In the genomic region with DNA sequence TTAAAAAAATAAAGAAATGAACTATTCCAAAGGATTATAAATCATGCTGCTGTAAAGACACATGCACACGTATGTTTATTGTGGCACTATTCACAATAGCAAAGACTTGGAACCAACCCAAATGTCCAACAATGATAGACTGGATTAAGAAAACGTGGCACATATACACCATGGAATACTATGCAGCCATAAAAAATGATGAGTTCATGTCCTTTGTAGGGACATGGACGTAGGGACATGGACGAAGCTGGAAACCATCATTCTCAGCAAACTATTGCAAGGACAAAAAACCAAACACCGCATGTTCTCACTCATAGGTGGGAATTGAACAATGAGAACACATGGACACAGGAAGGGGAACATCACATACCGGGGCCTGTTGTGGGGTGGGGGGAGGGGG, we compare ENCODE assay signal across 1 cellular context.
TF ChIP-seq lines count a peak whose summit lies in the region.
"Not testable (repeated sequence)": the region's sequence is repeated elsewhere in the genome, so short reads cannot be mapped to it uniquely, and the experiment has no call there.

No MANE protein-coding gene starts in this region.

- TF ChIP-seq CTCF in HEK293 (tag by site-specific recombination; IDR thresholded peaks at IDR 0.05): not testable (repeated sequence)

- CTCF ChIA-PET in HEK293 (lab: Yijun Ruan, JAX): not testable (repeated sequence)

- not testable (repeated sequence) for H3K4me1 ChIP-seq in HEK293 (ENCODE audit: control insufficient read depth, insufficient read depth, low read length)

- not testable (repeated sequence) for H3K27ac ChIP-seq in HEK293 (ENCODE audit: extremely low read depth, low read depth, low read length)

- POLR2A ChIA-PET in HEK293 (lab: Yijun Ruan, JAX): not testable (repeated sequence)

- H3K4me3 ChIP-seq in HEK293 (ENCODE audit: low read depth, low read length): not testable (repeated sequence)

- not testable (repeated sequence) for H3K9me3 ChIP-seq in HEK293 (ENCODE audit: control insufficient read depth, insufficient read depth, low read depth, low read length)

- not testable (repeated sequence) for H3K36me3 ChIP-seq in HEK293 (ENCODE audit: control insufficient read depth in 2 of 2, insufficient read depth in 1 of 2, low read length in 2 of 2)

TF ChIP-seq in HEK293, 187 proteins besides CTCF, POLR2A, EP300 and RAD21:
- TF ChIP-seq ZNF146 (tag by site-specific recombination; IDR thresholded peaks at IDR 0.05): peak; percentile 93
TF ChIP-seq in HEK293: peak in this region for 1; not testable (repeated sequence) for 186.
